In the genomic region with DNA sequence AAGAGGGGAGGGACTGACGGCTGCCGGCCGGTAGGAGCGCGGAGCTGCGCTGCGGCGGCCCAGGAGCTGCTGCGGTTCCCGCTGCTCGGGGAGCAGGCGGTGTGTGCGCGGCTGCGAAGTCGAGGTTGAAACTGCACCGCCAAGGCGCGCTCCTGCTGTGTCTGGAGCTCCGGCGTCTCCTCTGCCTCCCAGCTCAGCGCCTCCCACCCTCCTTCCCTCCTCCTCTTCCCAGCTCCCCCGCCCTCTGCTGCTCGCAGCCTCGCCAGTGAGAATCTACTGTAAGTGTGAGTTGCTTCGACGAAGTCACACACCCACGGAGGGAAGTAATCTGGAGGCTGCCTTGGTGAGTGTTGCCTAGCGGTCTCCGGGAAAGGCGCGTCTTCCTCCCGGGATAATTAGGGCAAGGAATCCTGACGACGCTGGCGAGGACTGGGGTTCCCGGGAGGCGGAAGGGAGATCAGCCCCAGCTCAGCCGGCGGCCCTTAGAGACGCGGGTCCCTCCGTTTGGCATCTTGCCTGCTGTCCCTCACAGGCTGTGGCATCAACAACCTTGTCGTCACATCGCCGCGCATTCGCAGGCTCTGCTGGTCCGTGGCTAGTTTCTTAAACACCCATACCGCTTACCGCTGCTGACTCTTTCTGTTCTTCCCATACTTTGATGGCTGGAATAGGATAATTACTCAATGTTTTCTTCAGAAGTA, we compare ENCODE assay signal across 7 cellular contexts. TPM values are rescaled to one million over a fixed set of nuclear protein-coding genes. Genes with fewer than 3 reads are reported as not detected.
A peak's percentile ranks its signal among the peaks of the same experiment; 100 is the strongest.
DNase-seq lines count a peak whose midpoint lies in the region; ATAC-seq and TF ChIP-seq lines count a peak whose summit lies in the region.

A gene (minus strand): TSS at position 159 of the 701 bp plus-strand sequence. CDS start 747 bp downstream, outside the sequence.

- peaks cover 66% of the 10 kb centered on the region for H3K27me3 Mint-ChIP-seq in nephron progenitor cell (ENCODE audit: low read depth, poor library complexity)

- H3K9me3 Mint-ChIP-seq in nephron progenitor cell, result no peaks in the 10 kb centered on the region

- H3K27ac ChIP-seq in VCaP (peak within 1 kb of the TSS; percentile 27), foreskin keratinocyte (no peak within 1 kb of the TSS)

- H3K4me1 ChIP-seq in foreskin keratinocyte, result no peaks in the 10 kb centered on the region

- TF ChIP-seq CTCF in VCaP (conservative IDR thresholded peaks at IDR 0.05), result peak; percentile 59
- peak; percentile 36 for TF ChIP-seq CTCF in foreskin keratinocyte (conservative IDR thresholded peaks at IDR 0.05)
- peak; percentile 23 for TF ChIP-seq CTCF in nephron progenitor cell (IDR thresholded peaks at IDR 0.05)

- peak; percentile 54 for ATAC-seq in GM18907 (IDR thresholded peaks at IDR 0.05; ENCODE audit: unreplicated experiment)
- peak; percentile 93 for ATAC-seq in foreskin keratinocyte
- ATAC-seq in HG03469 (IDR thresholded peaks at IDR 0.05; ENCODE audit: unreplicated experiment), result no peak
- ATAC-seq in GM19452 (IDR thresholded peaks at IDR 0.05; ENCODE audit: unreplicated experiment), result no peak

- peak within 1 kb of the TSS; percentile 86 for H3K4me3 Mint-ChIP-seq in nephron progenitor cell

- peaks cover 75% of the 10 kb centered on the region for H3K27me3 ChIP-seq in foreskin keratinocyte

- H3K36me3 Mint-ChIP-seq in nephron progenitor cell (ENCODE audit: low read depth), result no peaks in the 10 kb centered on the region

- peaks cover 25% of the 10 kb centered on the region for H3K4me1 Mint-ChIP-seq in nephron progenitor cell

- peak; percentile 76 for DNase-seq in NCI-H1092 treated with DMSO at 0.1 percent for 48 hours (lab: John Stamatoyannopoulos, UW)
- DNase-seq in foreskin keratinocyte, result peak; percentile 40 to 56
- peak; percentile 83 for DNase-seq in nephron progenitor cell

- H3K27ac Mint-ChIP-seq in nephron progenitor cell, result no peak within 1 kb of the TSS

RNA-seq across cellular contexts. Expression of the gene that starts here (rescaled TPM):
- not detected in 2 replicates for total RNA-seq in foreskin keratinocyte
- polyA plus RNA-seq in foreskin keratinocyte, result not detected in 2 replicates

Comparison
In these comparisons a context has a peak if more than half of its experiments do, and no peak if none do; other contexts are left out.
1. Peak in DNase-seq and ATAC-seq in foreskin keratinocyte; RNA of the gene not detected or under 1 TPM.